ENCODE assay signal across 8 cellular contexts in the genomic region with DNA sequence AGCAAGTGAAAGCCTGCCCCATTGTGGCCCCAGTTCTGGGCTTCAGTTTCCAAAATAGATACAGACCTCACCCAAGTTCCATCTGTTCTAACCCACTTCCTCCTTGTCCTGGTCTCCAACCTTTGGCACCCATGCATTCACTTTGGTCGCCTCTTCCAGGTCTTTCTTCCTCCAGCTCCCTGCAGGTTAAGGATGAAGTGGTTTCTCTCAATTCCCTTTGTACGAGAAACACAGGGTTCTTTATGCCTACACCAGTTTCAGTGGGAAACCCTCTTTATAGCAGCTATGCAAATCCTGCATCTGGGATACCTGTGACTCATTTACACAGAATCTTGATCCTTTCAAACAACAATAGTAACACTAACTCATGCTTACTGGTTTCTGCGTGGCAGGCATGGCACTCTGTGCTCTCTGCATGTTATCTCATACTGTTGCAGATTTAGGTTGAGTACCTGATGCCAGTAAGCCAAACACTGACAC.
DNase-seq lines count a peak whose midpoint lies in the region; ATAC-seq and TF ChIP-seq lines count a peak whose summit lies in the region.

No MANE protein-coding gene starts in this region.

- no peaks in the 10 kb centered on the region for H3K27me3 ChIP-seq in RWPE2 (ENCODE audit: insufficient read depth, poor library complexity, severe bottlenecking)
- H3K27me3 ChIP-seq in Peyer's patch, result no peaks in the 10 kb centered on the region

- intact Hi-C loops in sciatic nerve (cut with DNase I), result no loop called here

- H3K4me3 ChIP-seq in RWPE2 (ENCODE audit: severe bottlenecking) (no peak overlapping the region), fibroblast of pulmonary artery (replicated peaks; ENCODE audit: low read depth, low read length) (no peak overlapping the region), Peyer's patch (no peak overlapping the region)

- no peak for TF ChIP-seq POLR2A in Peyer's patch (IDR thresholded peaks at IDR 0.05)

- peak; percentile 57 for ATAC-seq in GM21529 (IDR thresholded peaks at IDR 0.05; ENCODE audit: unreplicated experiment)
- peak; percentile 94 for ATAC-seq in RWPE2 (ENCODE audit: low read depth)
- ATAC-seq in sciatic nerve, result no peak

- H3K9me3 ChIP-seq in RWPE2 (ENCODE audit: severe bottlenecking) (no peaks in the 10 kb centered on the region), Peyer's patch (no peaks in the 10 kb centered on the region)

- peak overlapping the region; percentile 16 for H3K27ac ChIP-seq in RWPE2 (ENCODE audit: poor library complexity, severe bottlenecking)
- peak overlapping the region in 1 of 4 donors; percentile 58 for H3K27ac ChIP-seq in Peyer's patch

- DNase-seq in AG08396 (ENCODE audit: low spot score) (peak; percentile 15), RWPE2 (ENCODE audit: low spot score) (no peak), fibroblast of pulmonary artery (ENCODE audit: low read depth) (peak; percentile 68), SHP77 treated with DMSO at 0.1 percent for 48 hours (lab: John Stamatoyannopoulos, UW) (no peak), sciatic nerve (ENCODE audit: low spot score) (no peak), Peyer's patch (no peak), NCI-H2081 (lab: John Stamatoyannopoulos, UW) (no peak)

- H3K4me1 ChIP-seq in RWPE2 (ENCODE audit: insufficient read depth, poor library complexity, severe bottlenecking) (peaks cover 16% of the 10 kb centered on the region), Peyer's patch (peaks cover 0 to 8% (median 7%) of the 10 kb centered on the region in 4 donors)

- TF ChIP-seq CTCF in RWPE2 (IDR thresholded peaks at IDR 0.05; ENCODE audit: poor library complexity, severe bottlenecking) (no peak), fibroblast of pulmonary artery (IDR thresholded peaks at IDR 0.05; ENCODE audit: low read length, missing control alignments) (no peak), Peyer's patch (IDR thresholded peaks at IDR 0.05) (no peak)

- H3K36me3 ChIP-seq in RWPE2 (ENCODE audit: low read depth) (no peaks in the 10 kb centered on the region), Peyer's patch (no peaks in the 10 kb centered on the region)

Comparison
In these comparisons a context has a peak if more than half of its experiments do, and no peak if none do; other contexts are left out.
1. DNase-seq: peak in AG08396 (single experiment) and fibroblast of pulmonary artery (single experiment); none in RWPE2 (single experiment), SHP77 treated with DMSO at 0.1 percent for 48 hours (single experiment), sciatic nerve (single experiment), Peyer's patch (0 of 3) and NCI-H2081 (0 of 2).